Comparison of ENCODE assay signal across 14 cellular contexts in genomic region chr21:35578350-35578782, GRCh38.
DNase-seq lines count a peak whose midpoint lies in the region; ATAC-seq, FAIRE-seq and TF ChIP-seq lines count a peak whose summit lies in the region.
"Had no signal": no experiment of that assay in that cellular context is flagged by ENCODE, and none has a peak within 500 bp of the region (broad histone marks: within the 10 kb centered on the region; RNA-seq: fewer than 3 reads in every experiment).

No MANE protein-coding gene starts in this region.

- TF ChIP-seq CTCF in MCF 10A (IDR thresholded peaks at IDR 0.05; ENCODE audit: unreplicated experiment) (no peak), breast epithelium (IDR thresholded peaks at IDR 0.05) (no peak), kidney (IDR thresholded peaks at IDR 0.05; ENCODE audit: borderline replicate concordance, extremely low read depth, insufficient read depth) (no peak)

- TF ChIP-seq POLR2A in breast epithelium (IDR thresholded peaks at IDR 0.05) = no peak

- H3K27ac ChIP-seq in breast epithelium (no peak overlapping the region), kidney (ENCODE audit: low read depth in 2 of 2, low read length in 2 of 2) (no peak overlapping the region)
- H3K27ac ChIP-seq: vagina had no signal

- no peak overlapping the region for H3K9ac ChIP-seq in kidney (ENCODE audit: low read length in 2 of 2)

- POLR2A ChIA-PET in MCF 10A (lab: Yijun Ruan, JAX) = interaction anchor here (0.9 kb wide), 1 partner anchor 38 kb away, joined by 3 read pairs; no protein-coding TSS in a partner anchor

- H3K9me3 ChIP-seq in breast epithelium (no peaks in the 10 kb centered on the region), kidney (ENCODE audit: control insufficient read depth in 1 of 2, low read length in 2 of 2) (no peaks in the 10 kb centered on the region)
- H3K9me3 ChIP-seq: BE2C, vagina had no signal

- H3K4me3 ChIP-seq in breast epithelium (no peak overlapping the region), kidney (ENCODE audit: low read length in 2 of 2) (no peak overlapping the region)
- H3K4me3 ChIP-seq: vagina had no signal

- CTCF ChIA-PET in MCF 10A (lab: Yijun Ruan, JAX) = no interaction called here

- no TSS peak for BruUV-seq in MCF 10A (replicated peaks; lab: Mats Ljungman, UMichigan)

- no peaks in the 10 kb centered on the region for H3K36me3 Mint-ChIP-seq in MCF 10A (ENCODE audit: insufficient read depth, unreplicated experiment)

- no peak for FAIRE-seq in kidney (lab: Jason Lieb, UNC)

- intact Hi-C loops in MCF 10A (cut with micrococcal nuclease) (no loop called here), breast epithelium (cut with DNase I; ENCODE audit: low total_unique reads) (no loop called here), kidney (cut with DNase I) (no loop called here)

- H3K27me3 Mint-ChIP-seq in MCF 10A (ENCODE audit: insufficient read depth, unreplicated experiment) = no peaks in the 10 kb centered on the region

- H3K4me3 Mint-ChIP-seq in MCF 10A (ENCODE audit: unreplicated experiment) = no peak overlapping the region

- H3K36me3 ChIP-seq in breast epithelium (no peaks in the 10 kb centered on the region), kidney (ENCODE audit: control insufficient read depth in 1 of 2, insufficient read depth in 2 of 2, low read length in 2 of 2) (no peaks in the 10 kb centered on the region)
- H3K36me3 ChIP-seq: BE2C, vagina had no signal

- H3K27me3 ChIP-seq in breast epithelium = no peaks in the 10 kb centered on the region
- H3K27me3 ChIP-seq: BE2C, vagina had no signal

- H3K4me1 ChIP-seq in breast epithelium (no peaks in the 10 kb centered on the region), kidney (ENCODE audit: control insufficient read depth in 1 of 2, insufficient read depth in 1 of 2, low read depth in 1 of 2, low read length in 2 of 2) (no peaks in the 10 kb centered on the region)
- H3K4me1 ChIP-seq: BE2C, vagina had no signal

- peaks cover 15% of the 10 kb centered on the region for H3K4me1 Mint-ChIP-seq in MCF 10A (ENCODE audit: insufficient read depth, unreplicated experiment)

- peak overlapping the region; percentile 9 for H3K27ac Mint-ChIP-seq in MCF 10A (ENCODE audit: low read depth, unreplicated experiment)

- DNase-seq in MCF 10A (ENCODE audit: unreplicated experiment) (peak; percentile 83), breast epithelium (ENCODE audit: low spot score in 2 of 2) (no peak), T1000 (lab: John Stamatoyannopoulos, UW) (peak; percentile 30), fibroblast of peridontal ligament (ENCODE audit: extremely low read depth) (peak; percentile 82), kidney (no peak), LoVo (ENCODE audit: low spot score) (no peak)
- no peak for DNase-seq in activated CD4-positive, CD25-positive, alpha-beta regulatory T cell (lab: John Stamatoyannopoulos, UW)
- DNase-seq: activated CD4-positive, alpha-beta T cell treated with anti-CD3 and anti-CD28 coated beads for 1 hour; activated effector memory CD4-positive, alpha-beta T cell treated with Interleukin-2 at 50 U/mL for 16 hours; BE2C; central memory CD4-positive, alpha-beta T cell had no signal

- no peak for ATAC-seq in HG03025 (IDR thresholded peaks at IDR 0.05; ENCODE audit: low FRiP score, unreplicated experiment)
- ATAC-seq: HCT116 had no signal

- no peaks in the 10 kb centered on the region for H3K9me3 Mint-ChIP-seq in MCF 10A (ENCODE audit: unreplicated experiment)

Comparison
In these comparisons a context has a peak if more than half of its experiments do, and no peak if none do; other contexts are left out.
1. DNase-seq: peak in MCF 10A (single experiment), T1000 (single experiment) and fibroblast of peridontal ligament (single experiment); none in breast epithelium (0 of 2), activated CD4-positive, CD25-positive, alpha-beta regulatory T cell (0 of 4), kidney (single experiment) and LoVo (single experiment).